Comparison of ENCODE assay signal across 1 cellular context in the genomic region with DNA sequence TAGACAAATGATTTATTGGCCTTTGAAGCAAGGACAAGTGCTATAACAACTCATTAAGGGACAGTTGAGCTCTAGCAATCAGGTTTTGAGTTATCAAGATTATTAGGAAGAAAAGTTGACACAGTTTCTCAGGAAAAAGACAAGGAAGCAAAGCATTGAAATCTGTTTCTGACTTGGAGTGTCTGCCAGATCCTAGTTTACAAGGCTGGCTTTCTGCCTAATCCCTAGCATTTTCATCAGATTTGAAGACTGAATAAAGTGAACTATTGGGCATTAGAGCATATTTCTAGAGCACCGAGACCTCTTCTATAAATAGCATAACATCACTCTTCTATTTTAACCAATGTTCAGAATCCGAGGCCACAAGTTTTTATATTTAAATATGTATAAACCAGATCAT.
TF ChIP-seq lines count a peak whose summit lies in the region.

No MANE protein-coding gene starts in this region.

TF ChIP-seq in IMR-90, 13 proteins besides CTCF, POLR2A, EP300 and RAD21:
- no peak for TF ChIP-seq SMC3 (IDR thresholded peaks at IDR 0.05; ENCODE audit: low read depth, low read length)
- TF ChIP-seq MAZ (IDR thresholded peaks at IDR 0.05; ENCODE audit: borderline replicate concordance, low read depth, low read length) = no peak
- no peak for TF ChIP-seq CHD1 (IDR thresholded peaks at IDR 0.05; ENCODE audit: low read depth, low read length)
- TF ChIP-seq, protein P1, sequence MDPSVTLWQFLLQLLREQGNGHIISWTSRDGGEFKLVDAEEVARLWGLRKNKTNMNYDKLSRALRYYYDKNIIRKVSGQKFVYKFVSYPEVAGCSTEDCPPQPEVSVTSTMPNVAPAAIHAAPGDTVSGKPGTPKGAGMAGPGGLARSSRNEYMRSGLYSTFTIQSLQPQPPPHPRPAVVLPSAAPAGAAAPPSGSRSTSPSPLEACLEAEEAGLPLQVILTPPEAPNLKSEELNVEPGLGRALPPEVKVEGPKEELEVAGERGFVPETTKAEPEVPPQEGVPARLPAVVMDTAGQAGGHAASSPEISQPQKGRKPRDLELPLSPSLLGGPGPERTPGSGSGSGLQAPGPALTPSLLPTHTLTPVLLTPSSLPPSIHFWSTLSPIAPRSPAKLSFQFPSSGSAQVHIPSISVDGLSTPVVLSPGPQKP (IDR thresholded peaks at IDR 0.05; ENCODE audit: borderline replicate concordance, low read depth, low read length) = no peak
- no peak for TF ChIP-seq MAFK (IDR thresholded peaks at IDR 0.05; ENCODE audit: low read depth, low read length)
- TF ChIP-seq FOS (IDR thresholded peaks at IDR 0.05; ENCODE audit: low read depth, low read length) = no peak
- no peak for TF ChIP-seq BHLHE40 (IDR thresholded peaks at IDR 0.05; ENCODE audit: low read depth, low read length)
- TF ChIP-seq CEBPB (IDR thresholded peaks at IDR 0.05; ENCODE audit: low read depth, low read length) = no peak
- TF ChIP-seq RCOR1 (IDR thresholded peaks at IDR 0.05; ENCODE audit: insufficient replicate concordance, low read length) = no peak
- TF ChIP-seq, protein P2, sequence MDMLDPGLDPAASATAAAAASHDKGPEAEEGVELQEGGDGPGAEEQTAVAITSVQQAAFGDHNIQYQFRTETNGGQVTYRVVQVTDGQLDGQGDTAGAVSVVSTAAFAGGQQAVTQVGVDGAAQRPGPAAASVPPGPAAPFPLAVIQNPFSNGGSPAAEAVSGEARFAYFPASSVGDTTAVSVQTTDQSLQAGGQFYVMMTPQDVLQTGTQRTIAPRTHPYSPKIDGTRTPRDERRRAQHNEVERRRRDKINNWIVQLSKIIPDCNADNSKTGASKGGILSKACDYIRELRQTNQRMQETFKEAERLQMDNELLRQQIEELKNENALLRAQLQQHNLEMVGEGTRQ (IDR thresholded peaks at IDR 0.05; ENCODE audit: low read depth, low read length) = no peak
- TF ChIP-seq NFE2L2 (IDR thresholded peaks at IDR 0.05; ENCODE audit: low read depth, low read length) = no peak
- TF ChIP-seq MXI1 (IDR thresholded peaks at IDR 0.05; ENCODE audit: borderline replicate concordance, low read depth, low read length) = no peak
- TF ChIP-seq RFX5 (IDR thresholded peaks at IDR 0.05; ENCODE audit: low read depth, low read length) = no peak
